In genomic region chr4:112523008-112523440, GRCh38 we compare ENCODE assay signal across 8 cellular contexts. TPM values are rescaled to one million over a fixed set of nuclear protein-coding genes. Genes with fewer than 3 reads are reported as not detected.
DNase-seq lines count a peak whose midpoint lies in the region; ATAC-seq and TF ChIP-seq lines count a peak whose summit lies in the region.

No MANE protein-coding gene starts in this region.

- no CpG with 5 or more reads among the region's 29 CpGs for WGBS in iPS DF 6.9 (ENCODE audit: insufficient coverage, insufficient read length)
- WGBS in adrenal gland, 4 donors: 7 to 12% (median 9%) methylated on average over 27 to 29 of the region's 29 CpGs

- no peak overlapping the region; the same call in 1 of the 2 replicates for H3K9ac ChIP-seq in KMS-11

- no peaks in the 10 kb centered on the region for H3K79me2 ChIP-seq in KMS-11 (ENCODE audit: insufficient read depth, low read depth)

- no peaks in the 10 kb centered on the region for H4K20me1 ChIP-seq in KMS-11 (ENCODE audit: insufficient read depth)

- H3K4me3 ChIP-seq in KMS-11 (IDR thresholded peaks at IDR 0.05; ENCODE audit: insufficient read depth, low read depth, low read length) (peak overlapping the region; percentile 49), iPS DF 6.9 (ENCODE audit: low read length) (peak overlapping the region; percentile 21; the same call in 1 of the 2 replicates), adrenal gland (peak overlapping the region in 1 of 4 donors; percentile 37)

- ATAC-seq in GM21528 (IDR thresholded peaks at IDR 0.05; ENCODE audit: low FRiP score, unreplicated experiment): peak; percentile 33
- ATAC-seq in stimulated activated effector memory CD8-positive, alpha-beta T cell treated with anti-CD3 and anti-CD28 coated beads, Interleukin-12 subunit alpha, Interleukin-12 subunit beta, amount 100 ng/mL, for 72 hours: peak; percentile 59

- H3K36me3 Mint-ChIP-seq in stimulated activated effector memory CD8-positive, alpha-beta T cell treated with anti-CD3 and anti-CD28 coated beads, Interleukin-12 subunit alpha, Interleukin-12 subunit beta, amount 100 ng/mL, for 72 hours: no peaks in the 10 kb centered on the region

- H3K27ac Mint-ChIP-seq in stimulated activated effector memory CD8-positive, alpha-beta T cell treated with anti-CD3 and anti-CD28 coated beads, Interleukin-12 subunit alpha, Interleukin-12 subunit beta, amount 100 ng/mL, for 72 hours: no peak overlapping the region

- TF ChIP-seq CTCF in KMS-11 (conservative IDR thresholded peaks at IDR 0.05; ENCODE audit: low read depth, low read length) (no peak), adrenal gland (IDR thresholded peaks at IDR 0.05) (peak in 1 of 6 experiments; percentile 10)

- peak overlapping the region; percentile 62 for H2AFZ ChIP-seq in KMS-11 (ENCODE audit: low read depth)

- H3K4me2 ChIP-seq in KMS-11: peak overlapping the region; percentile 73

- intact Hi-C loops in adrenal gland (cut with DNase I): loop anchor here in 1 of 2 donors (10.0 kb wide), 1 partner anchor 418 kb away; no protein-coding TSS in a partner anchor

- H3K4me3 Mint-ChIP-seq in stimulated activated effector memory CD8-positive, alpha-beta T cell treated with anti-CD3 and anti-CD28 coated beads, Interleukin-12 subunit alpha, Interleukin-12 subunit beta, amount 100 ng/mL, for 72 hours: peak overlapping the region; percentile 73

- H3K27me3 ChIP-seq in KMS-11 (ENCODE audit: insufficient read depth, low read depth): no peaks in the 10 kb centered on the region
- H3K27me3 ChIP-seq in iPS DF 6.9 (ENCODE audit: control insufficient read depth, insufficient read depth, low read length): peaks cover 44% of the 10 kb centered on the region
- H3K27me3 ChIP-seq in adrenal gland: peaks cover 65% of the 10 kb centered on the region

- H3K9me3 Mint-ChIP-seq in stimulated activated effector memory CD8-positive, alpha-beta T cell treated with anti-CD3 and anti-CD28 coated beads, Interleukin-12 subunit alpha, Interleukin-12 subunit beta, amount 100 ng/mL, for 72 hours: no peaks in the 10 kb centered on the region

- H3K36me3 ChIP-seq in KMS-11 (ENCODE audit: insufficient read depth) (no peaks in the 10 kb centered on the region), iPS DF 6.9 (ENCODE audit: control insufficient read depth, insufficient read depth, low read length) (no peaks in the 10 kb centered on the region), adrenal gland (replicated peaks in 1 of 2) (no peaks in the 10 kb centered on the region)

- H3K4me1 ChIP-seq in KMS-11 (ENCODE audit: low read depth, poor library complexity, severe bottlenecking): peaks cover 9% of the 10 kb centered on the region
- H3K4me1 ChIP-seq in iPS DF 6.9 (ENCODE audit: control insufficient read depth, insufficient read depth, low read length): no peaks in the 10 kb centered on the region
- peaks cover 10 to 15% of the 10 kb centered on the region in 2 donors for H3K4me1 ChIP-seq in adrenal gland (replicated peaks in 1 of 2)

- no peak overlapping the region for H3K27ac ChIP-seq in KMS-11
- H3K27ac ChIP-seq in iPS DF 6.9 (ENCODE audit: low read length): no peak overlapping the region
- H3K27ac ChIP-seq in adrenal gland: no peak overlapping the region

- no peak for TF ChIP-seq POLR2A in adrenal gland (IDR thresholded peaks at IDR 0.05)

- peak; percentile 60 for DNase-seq in EL
- peak; percentile 32 for DNase-seq in activated T-helper 9 cell treated with anti-CD3 and anti-CD28 coated beads, Interleukin-2, amount 50 U/mL, for 16 hours (ENCODE audit: low read depth)
- no peak for DNase-seq in iPS DF 6.9 (ENCODE audit: low read depth, low spot score)
- peak in 1 of 2 donors; percentile 58 for DNase-seq in stimulated activated effector memory CD8-positive, alpha-beta T cell treated with anti-CD3 and anti-CD28 coated beads, Interleukin-12 subunit alpha, Interleukin-12 subunit beta, amount 100 ng/mL, for 72 hours (ENCODE audit: low spot score in 2 of 2)
- DNase-seq in adrenal gland: no peak
- DNase-seq in cerebellar cortex (ENCODE audit: low spot score): no peak

- H3K4me1 Mint-ChIP-seq in stimulated activated effector memory CD8-positive, alpha-beta T cell treated with anti-CD3 and anti-CD28 coated beads, Interleukin-12 subunit alpha, Interleukin-12 subunit beta, amount 100 ng/mL, for 72 hours: peaks cover 32% of the 10 kb centered on the region

- H3K9me3 ChIP-seq in iPS DF 6.9 (ENCODE audit: control insufficient read depth, insufficient read depth, low read length) (no peaks in the 10 kb centered on the region), adrenal gland (replicated peaks in 1 of 3) (no peaks in the 10 kb centered on the region)

RNA-seq across cellular contexts. Expression of gene NEUROG2, which starts 7.0 kb away (rescaled TPM):
- total RNA-seq in adrenal gland: not detected
- not detected for polyA plus RNA-seq in adrenal gland

Comparison
In these comparisons a context has a peak if more than half of its experiments do, and no peak if none do; other contexts are left out.
1. DNase-seq: peak in EL (single experiment) and activated T-helper 9 cell treated with anti-CD3 and anti-CD28 coated beads, Interleukin-2, amount 50 U/mL, for 16 hours (single experiment); none in iPS DF 6.9 (single experiment), adrenal gland (0 of 7) and cerebellar cortex (single experiment).